ENCODE assay signal across 23 cellular contexts in the genomic region with DNA sequence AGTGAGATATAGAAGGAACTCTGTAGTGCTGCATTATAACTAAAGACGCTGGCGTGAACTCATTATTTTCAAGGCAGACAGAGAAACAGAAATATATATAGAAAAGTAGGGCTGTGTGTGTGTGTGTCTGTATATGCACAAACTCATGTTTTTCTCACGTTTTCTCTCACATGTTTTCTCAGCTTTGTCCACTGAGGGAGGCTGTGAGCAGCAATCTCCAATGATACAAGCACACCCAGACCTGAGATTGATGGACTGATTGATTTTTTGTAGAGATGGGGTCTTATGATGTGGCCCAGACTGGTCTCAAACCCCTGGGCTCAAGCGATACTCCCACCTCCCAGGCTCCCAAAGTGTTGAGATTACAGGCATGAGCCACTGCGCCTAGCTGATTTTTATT.
DNase-seq lines count a peak whose midpoint lies in the region; ATAC-seq and TF ChIP-seq lines count a peak whose summit lies in the region.
"Had no signal": no experiment of that assay in that cellular context is flagged by ENCODE, and none has a peak within 500 bp of the region (broad histone marks: within the 10 kb centered on the region; RNA-seq: fewer than 3 reads in every experiment).

No MANE protein-coding gene starts in this region.

- ATAC-seq in HG02623 (IDR thresholded peaks at IDR 0.05; ENCODE audit: unreplicated experiment) = no peak

- H3K4me3 Mint-ChIP-seq in chondrocyte (ENCODE audit: unreplicated experiment) (no peak overlapping the region), osteocyte (ENCODE audit: unreplicated experiment) (no peak overlapping the region), type B pancreatic cell (no peak overlapping the region)
- H3K4me3 Mint-ChIP-seq: activated naive CD8-positive, alpha-beta T cell treated with anti-CD3 and anti-CD28 coated beads, Interleukin-2, amount 10 ng/mL, durations not matched to agents 7 days and 5 days; activated T-helper 1 cell treated with anti-CD3 and anti-CD28 coated beads, Interleukin-12 subunit alpha, Interleukin-12 subunit beta, Interleukin-2, Interleukin-4 antibody, amounts not matched to agents 30 ng/mL and 10 ng/mL and 1 ng/mL, durations not matched to agents 14 hours and 24 hours and 36 hours; HFFc6; stimulated activated naive CD8-positive, alpha-beta T cell treated with anti-CD3 and anti-CD28 coated beads, Interleukin-15, Interleukin-2, amounts not matched to agents 100 ng/mL and 50 ng/mL, for 24 hours had no signal

- H3K27ac Mint-ChIP-seq in chondrocyte (ENCODE audit: unreplicated experiment) = no peak overlapping the region
- no peak overlapping the region for H3K27ac Mint-ChIP-seq in osteocyte (ENCODE audit: unreplicated experiment)
- no peak overlapping the region for H3K27ac Mint-ChIP-seq in type B pancreatic cell
- H3K27ac Mint-ChIP-seq: activated naive CD8-positive, alpha-beta T cell treated with anti-CD3 and anti-CD28 coated beads, Interleukin-2, amount 10 ng/mL, durations not matched to agents 7 days and 5 days; activated T-helper 1 cell treated with anti-CD3 and anti-CD28 coated beads, Interleukin-12 subunit alpha, Interleukin-12 subunit beta, Interleukin-2, Interleukin-4 antibody, amounts not matched to agents 30 ng/mL and 10 ng/mL and 1 ng/mL, durations not matched to agents 14 hours and 24 hours and 36 hours; HFFc6; stimulated activated naive CD8-positive, alpha-beta T cell treated with anti-CD3 and anti-CD28 coated beads, Interleukin-15, Interleukin-2, amounts not matched to agents 100 ng/mL and 50 ng/mL, for 24 hours had no signal

- no peaks in the 10 kb centered on the region for H3K27me3 Mint-ChIP-seq in chondrocyte (ENCODE audit: low read depth)
- H3K27me3 Mint-ChIP-seq in osteocyte (ENCODE audit: unreplicated experiment) = no peaks in the 10 kb centered on the region
- no peaks in the 10 kb centered on the region for H3K27me3 Mint-ChIP-seq in type B pancreatic cell
- H3K27me3 Mint-ChIP-seq: activated naive CD8-positive, alpha-beta T cell treated with anti-CD3 and anti-CD28 coated beads, Interleukin-2, amount 10 ng/mL, durations not matched to agents 7 days and 5 days; stimulated activated naive CD8-positive, alpha-beta T cell treated with anti-CD3 and anti-CD28 coated beads, Interleukin-15, Interleukin-2, amounts not matched to agents 100 ng/mL and 50 ng/mL, for 24 hours had no signal

- peaks cover 8% of the 10 kb centered on the region for H3K36me3 Mint-ChIP-seq in chondrocyte (ENCODE audit: low read depth)
- H3K36me3 Mint-ChIP-seq in osteocyte (ENCODE audit: unreplicated experiment) = no peaks in the 10 kb centered on the region
- H3K36me3 Mint-ChIP-seq in type B pancreatic cell = no peaks in the 10 kb centered on the region

- TF ChIP-seq CTCF in chondrocyte (IDR thresholded peaks at IDR 0.05) (peak; percentile 40), osteocyte (IDR thresholded peaks at IDR 0.05) (peak; percentile 13), type B pancreatic cell (conservative IDR thresholded peaks at IDR 0.05) (no peak)

- H3K4me1 Mint-ChIP-seq in chondrocyte (ENCODE audit: low read depth) (no peaks in the 10 kb centered on the region), osteocyte (ENCODE audit: unreplicated experiment) (peaks cover 3% of the 10 kb centered on the region), type B pancreatic cell (ENCODE audit: unreplicated experiment) (peaks cover 5% of the 10 kb centered on the region)
- H3K4me1 Mint-ChIP-seq: activated naive CD8-positive, alpha-beta T cell treated with anti-CD3 and anti-CD28 coated beads, Interleukin-2, amount 10 ng/mL, durations not matched to agents 7 days and 5 days had no signal

- DNase-seq in NCI-H82 (lab: John Stamatoyannopoulos, UW) (peak; percentile 4), NCI-H82 treated with DMSO at 0.1 percent for 48 hours (lab: John Stamatoyannopoulos, UW; ENCODE audit: unreplicated experiment) (no peak), NCI-H69 (lab: John Stamatoyannopoulos, UW) (peak; percentile 15), chondrocyte (ENCODE audit: low spot score) (no peak), osteocyte (ENCODE audit: extremely low spot score, unreplicated experiment) (no peak), type B pancreatic cell (ENCODE audit: extremely low spot score, unreplicated experiment) (no peak), NCI-H1092 (lab: John Stamatoyannopoulos, UW) (no peak)
- DNase-seq: activated CD4-positive, CD25-positive, alpha-beta regulatory T cell treated with anti-CD3 and anti-CD28 coated beads, Interleukin-2, amount 50 U/mL, for 72 hours; activated naive CD8-positive, alpha-beta T cell treated with anti-CD3 and anti-CD28 coated beads, Interleukin-2, amount 10 ng/mL, durations not matched to agents 7 days and 5 days; DMS79; erythroblast; HFFc6; NCI-H187; NCI-H446; occipital lobe; SHP77 treated with DMSO at 0.1 percent for 48 hours; sigmoid colon; stimulated activated CD4-positive, alpha-beta T cell treated with anti-CD3 and anti-CD28 coated beads, Interleukin-2, amount 100 ng/mL, for 24 hours; T-helper 2 cell; transverse colon had no signal

- H3K9me3 Mint-ChIP-seq in chondrocyte (ENCODE audit: low read depth) (no peaks in the 10 kb centered on the region), osteocyte (ENCODE audit: unreplicated experiment) (no peaks in the 10 kb centered on the region), type B pancreatic cell (no peaks in the 10 kb centered on the region)
- H3K9me3 Mint-ChIP-seq: activated naive CD8-positive, alpha-beta T cell treated with anti-CD3 and anti-CD28 coated beads, Interleukin-2, amount 10 ng/mL, durations not matched to agents 7 days and 5 days; activated T-helper 1 cell treated with anti-CD3 and anti-CD28 coated beads, Interleukin-12 subunit alpha, Interleukin-12 subunit beta, Interleukin-2, Interleukin-4 antibody, amounts not matched to agents 30 ng/mL and 10 ng/mL and 1 ng/mL, durations not matched to agents 14 hours and 24 hours and 36 hours; HFFc6; stimulated activated naive CD8-positive, alpha-beta T cell treated with anti-CD3 and anti-CD28 coated beads, Interleukin-15, Interleukin-2, amounts not matched to agents 100 ng/mL and 50 ng/mL, for 24 hours had no signal

Comparison
In these comparisons a context has a peak if more than half of its experiments do, and no peak if none do; other contexts are left out.
1. DNase-seq: peak in NCI-H82 (single experiment) and NCI-H69 (single experiment); none in NCI-H82 treated with DMSO at 0.1 percent for 48 hours (single experiment), chondrocyte (single experiment), osteocyte (single experiment), type B pancreatic cell (single experiment) and NCI-H1092 (single experiment).